In genomic region chr7:2237109-2237602, GRCh38 we compare ENCODE assay signal across 9 cellular contexts. TPM values are rescaled to one million over a fixed set of nuclear protein-coding genes. Genes with fewer than 3 reads are reported as not detected.
DNase-seq lines count a peak whose midpoint lies in the region; ATAC-seq and TF ChIP-seq lines count a peak whose summit lies in the region.
"Had no signal": no experiment of that assay in that cellular context is flagged by ENCODE, and none has a peak within 500 bp of the region (broad histone marks: within the 10 kb centered on the region; RNA-seq: fewer than 3 reads in every experiment).

No MANE protein-coding gene starts in this region.

- H4K20me1 ChIP-seq in neural progenitor cell (ENCODE audit: low read depth), result peaks cover 12% of the 10 kb centered on the region

- DNase-seq in NCI-H2171 treated with DMSO at 0.1 percent for 48 hours (lab: John Stamatoyannopoulos, UW) (peak; percentile 92), globus pallidus (ENCODE audit: low spot score) (peak; percentile 68), neural progenitor cell (ENCODE audit: low spot score) (no peak), omental fat pad (ENCODE audit: low spot score) (no peak)
- DNase-seq in activated CD4-positive, CD25-positive, alpha-beta regulatory T cell treated with anti-CD3 and anti-CD28 coated beads, Interleukin-2, amount 50 U/mL, for 72 hours, result no peak
- no peak for DNase-seq in effector memory CD4-positive, alpha-beta T cell

- no peaks in the 10 kb centered on the region for H3K27me3 ChIP-seq in effector memory CD4-positive, alpha-beta T cell (replicated peaks; ENCODE audit: control insufficient read depth, insufficient read depth, low read length, poor library complexity, severe bottlenecking)
- no peaks in the 10 kb centered on the region for H3K27me3 ChIP-seq in neural progenitor cell

- peaks cover 15% of the 10 kb centered on the region for H3K36me3 ChIP-seq in effector memory CD4-positive, alpha-beta T cell (ENCODE audit: control insufficient read depth, insufficient read depth, low read length)
- peaks cover 5% of the 10 kb centered on the region for H3K36me3 ChIP-seq in neural progenitor cell

- H3K4me3 Mint-ChIP-seq in neural progenitor cell, result no peak overlapping the region

- peaks cover 10% of the 10 kb centered on the region for H3K4me1 Mint-ChIP-seq in neural progenitor cell

- no peak overlapping the region for H2AFZ ChIP-seq in neural progenitor cell (replicated peaks)

- no peaks in the 10 kb centered on the region for H3K9me3 ChIP-seq in effector memory CD4-positive, alpha-beta T cell (ENCODE audit: control insufficient read depth, low read length)
- H3K9me3 ChIP-seq in neural progenitor cell (ENCODE audit: low read depth), result no peaks in the 10 kb centered on the region

- H3K4me2 ChIP-seq in neural progenitor cell, result no peak overlapping the region
- H3K4me2 ChIP-seq: KMS-11 had no signal

- H3K27me3 Mint-ChIP-seq in neural progenitor cell (ENCODE audit: insufficient read depth, low read depth), result no peaks in the 10 kb centered on the region

- no peaks in the 10 kb centered on the region for H3K4me1 ChIP-seq in effector memory CD4-positive, alpha-beta T cell (ENCODE audit: control insufficient read depth, insufficient read depth, low read length, poor library complexity, severe bottlenecking)
- H3K4me1 ChIP-seq in neural progenitor cell, result peaks cover 5% of the 10 kb centered on the region

- ATAC-seq in GM18858 (IDR thresholded peaks at IDR 0.05; ENCODE audit: unreplicated experiment) (peak; percentile 75), HG02571 (IDR thresholded peaks at IDR 0.05; ENCODE audit: unreplicated experiment) (peak; percentile 51), omental fat pad (ENCODE audit: low FRiP score) (no peak)

- no peak overlapping the region for H3K4me3 ChIP-seq in effector memory CD4-positive, alpha-beta T cell (ENCODE audit: insufficient read depth, low read depth, low read length, poor library complexity, severe bottlenecking)
- H3K4me3 ChIP-seq in neural progenitor cell, result no peak overlapping the region

- no peak overlapping the region for H3K27ac Mint-ChIP-seq in neural progenitor cell

- TF ChIP-seq CTCF in neural progenitor cell (IDR thresholded peaks at IDR 0.05) (no peak), omental fat pad (IDR thresholded peaks at IDR 0.05) (no peak)

- H3K9ac ChIP-seq in neural progenitor cell, result no peak overlapping the region
- H3K9ac ChIP-seq: KMS-11 had no signal

- no peak overlapping the region for H3K27ac ChIP-seq in effector memory CD4-positive, alpha-beta T cell (ENCODE audit: insufficient read depth, low read length, poor library complexity, severe bottlenecking)
- H3K27ac ChIP-seq in neural progenitor cell, result no peak overlapping the region
- H3K27ac ChIP-seq: KMS-11 had no signal

- peaks cover 35% of the 10 kb centered on the region for H3K79me2 ChIP-seq in neural progenitor cell (ENCODE audit: low read depth)

- H3F3A ChIP-seq in neural progenitor cell (ENCODE audit: low read depth), result peaks cover 24% of the 10 kb centered on the region

- H3K9me3 Mint-ChIP-seq in neural progenitor cell, result no peaks in the 10 kb centered on the region

- peaks cover 12% of the 10 kb centered on the region for H3K36me3 Mint-ChIP-seq in neural progenitor cell

RNA-seq across cellular contexts. Expression of gene MAD1L1, which starts 4.4 kb away (rescaled TPM):
- total RNA-seq in neural progenitor cell (ENCODE audit: low replicate concordance) (23.7 and 46.6 TPM in 2 replicates), omental fat pad (10 to 100 TPM; 18.4 to 39.1 (median 25.7) TPM)

RNA-seq across cellular contexts. Expression of gene MRM2, which starts 4.8 kb away (rescaled TPM):
- total RNA-seq in neural progenitor cell (ENCODE audit: low replicate concordance), result 30.6 and 34.3 TPM in 2 replicates
- total RNA-seq in omental fat pad, result 10 to 100 TPM; 11.9 to 15.4 (median 13.3) TPM

RNA-seq across cellular contexts. Expression of gene NUDT1, which starts 4.9 kb away (rescaled TPM):
- total RNA-seq in neural progenitor cell (ENCODE audit: low replicate concordance) (29.6 and 63.9 TPM in 2 replicates), omental fat pad (10 to 100 TPM; 15.3 to 24.0 (median 16.8) TPM)

Comparison
In these comparisons a context has a peak if more than half of its experiments do, and no peak if none do; other contexts are left out.
1. DNase-seq: peak in NCI-H2171 treated with DMSO at 0.1 percent for 48 hours (single experiment) and globus pallidus (single experiment); none in activated CD4-positive, CD25-positive, alpha-beta regulatory T cell treated with anti-CD3 and anti-CD28 coated beads, Interleukin-2, amount 50 U/mL, for 72 hours (single experiment), effector memory CD4-positive, alpha-beta T cell (0 of 3), neural progenitor cell (single experiment) and omental fat pad (single experiment).